1 cellular context compared by ENCODE assay signal in genomic region chr11:65497141-65498041, GRCh38.
TF ChIP-seq lines count a peak whose summit lies in the region.

No MANE protein-coding gene starts in this region.

TF ChIP-seq in HepG2, 621 proteins besides CTCF, POLR2A, EP300 and RAD21 (continued from another document and continues in another):
- TF ChIP-seq, protein P1, sequence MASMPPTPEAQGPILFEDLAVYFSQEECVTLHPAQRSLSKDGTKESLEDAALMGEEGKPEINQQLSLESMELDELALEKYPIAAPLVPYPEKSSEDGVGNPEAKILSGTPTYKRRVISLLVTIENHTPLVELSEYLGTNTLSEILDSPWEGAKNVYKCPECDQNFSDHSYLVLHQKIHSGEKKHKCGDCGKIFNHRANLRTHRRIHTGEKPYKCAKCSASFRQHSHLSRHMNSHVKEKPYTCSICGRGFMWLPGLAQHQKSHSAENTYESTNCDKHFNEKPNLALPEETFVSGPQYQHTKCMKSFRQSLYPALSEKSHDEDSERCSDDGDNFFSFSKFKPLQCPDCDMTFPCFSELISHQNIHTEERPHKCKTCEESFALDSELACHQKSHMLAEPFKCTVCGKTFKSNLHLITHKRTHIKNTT (CRISPR knock-in tag; IDR thresholded peaks at IDR 0.05): no peak
- TF ChIP-seq ATF7-NPFF (CRISPR knock-in tag; IDR thresholded peaks at IDR 0.05; ENCODE audit: low read depth) (peak; percentile 37; the same call in 1 of the 2 replicates), RBFOX2 (IDR thresholded peaks at IDR 0.05; ENCODE audit: low read depth, low read length) (peak; percentile 90), ZNF652 (CRISPR knock-in tag; IDR thresholded peaks at IDR 0.05; ENCODE audit: borderline replicate concordance, low read depth) (no peak), BRCA1 (CRISPR knock-in tag; IDR thresholded peaks at IDR 0.05) (no peak), PITX1 (CRISPR knock-in tag; IDR thresholded peaks at IDR 0.05) (peak; percentile 56; the same call in 1 of the 2 replicates), ZMYM4 (CRISPR knock-in tag; IDR thresholded peaks at IDR 0.05) (peak; percentile 93), CC2D1A (CRISPR knock-in tag; IDR thresholded peaks at IDR 0.05) (no peak), ZNF24 (IDR thresholded peaks at IDR 0.05) (no peak), ZNF724P (CRISPR knock-in tag; IDR thresholded peaks at IDR 0.05; ENCODE audit: borderline replicate concordance) (no peak), ZNF614 (CRISPR knock-in tag; IDR thresholded peaks at IDR 0.05; ENCODE audit: borderline replicate concordance) (peak; percentile 70; the same call in 1 of the 2 replicates), ZNF225 (CRISPR knock-in tag; IDR thresholded peaks at IDR 0.05) (no peak), ONECUT2 (CRISPR knock-in tag; IDR thresholded peaks at IDR 0.05) (no peak), ZNF598 (CRISPR knock-in tag; IDR thresholded peaks at IDR 0.05; ENCODE audit: borderline replicate concordance) (no peak), KMT2B (CRISPR knock-in tag; IDR thresholded peaks at IDR 0.05) (peak; percentile 71), ESRRA (CRISPR knock-in tag; IDR thresholded peaks at IDR 0.05; ENCODE audit: low read depth) (0 out of 2 replicates have a peak, but pooled peaks have one; percentile 41), THYN1 (CRISPR knock-in tag; IDR thresholded peaks at IDR 0.05; ENCODE audit: borderline replicate concordance, low read depth) (no peak), ZNF180 (CRISPR knock-in tag; IDR thresholded peaks at IDR 0.05; ENCODE audit: borderline replicate concordance, low read depth) (no peak), HES4 (CRISPR knock-in tag; IDR thresholded peaks at IDR 0.05; ENCODE audit: borderline replicate concordance) (peak; percentile 29; the same call in 1 of the 2 replicates), JDP2 (CRISPR knock-in tag; IDR thresholded peaks at IDR 0.05; ENCODE audit: borderline replicate concordance) (no peak), HNF4A (CRISPR knock-in tag; IDR thresholded peaks at IDR 0.05) (peak; percentile 17; the same call in 1 of the 2 replicates), ZNF784 (CRISPR knock-in tag; IDR thresholded peaks at IDR 0.05; ENCODE audit: borderline replicate concordance) (peak; percentile 35; the same call in 1 of the 2 replicates), ZKSCAN1 (IDR thresholded peaks at IDR 0.05; ENCODE audit: low read length) (no peak; the same call in 1 of the 2 replicates), ZNF350 (CRISPR knock-in tag; IDR thresholded peaks at IDR 0.05; ENCODE audit: borderline replicate concordance, low read depth) (peak; percentile 53; the same call in 1 of the 2 replicates), ZBTB21 (CRISPR knock-in tag; IDR thresholded peaks at IDR 0.05) (peak; percentile 21; the same call in 1 of the 2 replicates), PRMT3 (CRISPR knock-in tag; IDR thresholded peaks at IDR 0.05; ENCODE audit: borderline replicate concordance, low read depth) (no peak), PBX2 (CRISPR knock-in tag; IDR thresholded peaks at IDR 0.05) (peak; percentile 51), MIER2 (CRISPR knock-in tag; IDR thresholded peaks at IDR 0.05) (no peak), ZNF816 (CRISPR knock-in tag; IDR thresholded peaks at IDR 0.05; ENCODE audit: borderline replicate concordance) (no peak), PCBP1 (IDR thresholded peaks at IDR 0.05; ENCODE audit: borderline replicate concordance, low read depth, low read length) (no peak; the same call in 1 of the 2 replicates), ZNF567 (CRISPR knock-in tag; IDR thresholded peaks at IDR 0.05; ENCODE audit: borderline replicate concordance) (peak; percentile 7; the same call in 1 of the 2 replicates), NONO (IDR thresholded peaks at IDR 0.05) (no peak), NONO (CRISPR knock-in tag; conservative IDR thresholded peaks at IDR 0.05) (peak; percentile 92), ZNF468 (CRISPR knock-in tag; IDR thresholded peaks at IDR 0.05) (no peak), THAP7 (CRISPR knock-in tag; IDR thresholded peaks at IDR 0.05) (no peak; the same call in 1 of the 2 replicates), ARNT (IDR thresholded peaks at IDR 0.05) (no peak), ZBTB42 (CRISPR knock-in tag; IDR thresholded peaks at IDR 0.05) (peak; percentile 83; the same call in 1 of the 2 replicates), IKZF1 (IDR thresholded peaks at IDR 0.05) (no peak), ZNF780A (CRISPR knock-in tag; IDR thresholded peaks at IDR 0.05) (no peak), ZNF674 (CRISPR knock-in tag; IDR thresholded peaks at IDR 0.05; ENCODE audit: low read depth) (no peak), ZFP1 (CRISPR knock-in tag; IDR thresholded peaks at IDR 0.05) (no peak; the same call in 1 of the 2 replicates), NR2F2 (IDR thresholded peaks at IDR 0.05; ENCODE audit: borderline replicate concordance, low read depth) (peak; percentile 56; the same call in 1 of the 2 replicates), MEIS2 (CRISPR knock-in tag; IDR thresholded peaks at IDR 0.05) (peak; percentile 94), MED1 (CRISPR knock-in tag; IDR thresholded peaks at IDR 0.05) (peak; percentile 94), SP140L (CRISPR knock-in tag; IDR thresholded peaks at IDR 0.05; ENCODE audit: borderline replicate concordance) (no peak), ZBTB1 (CRISPR knock-in tag; IDR thresholded peaks at IDR 0.05; ENCODE audit: borderline replicate concordance) (peak; percentile 86; the same call in 1 of the 2 replicates), ZBTB7B (CRISPR knock-in tag; IDR thresholded peaks at IDR 0.05) (peak; percentile 70; the same call in 1 of the 2 replicates), ZNF503 (CRISPR knock-in tag; IDR thresholded peaks at IDR 0.05) (peak; percentile 63; the same call in 1 of the 2 replicates), ZNF773 (CRISPR knock-in tag; IDR thresholded peaks at IDR 0.05; ENCODE audit: borderline replicate concordance) (no peak), ZNF572 (CRISPR knock-in tag; IDR thresholded peaks at IDR 0.05) (no peak), ZNF143 (CRISPR knock-in tag; IDR thresholded peaks at IDR 0.05) (no peak), TGIF2 (CRISPR knock-in tag; IDR thresholded peaks at IDR 0.05) (peak; percentile 93), PPARG (CRISPR knock-in tag; conservative IDR thresholded peaks at IDR 0.05) (peak; percentile 39; the same call in 1 of the 2 replicates), CENPBD1 (CRISPR knock-in tag; IDR thresholded peaks at IDR 0.05; ENCODE audit: borderline replicate concordance, low read depth) (no peak; the same call in 1 of the 2 replicates), SIN3B (IDR thresholded peaks at IDR 0.05; ENCODE audit: low read length) (no peak)
- TF ChIP-seq, protein P2, sequence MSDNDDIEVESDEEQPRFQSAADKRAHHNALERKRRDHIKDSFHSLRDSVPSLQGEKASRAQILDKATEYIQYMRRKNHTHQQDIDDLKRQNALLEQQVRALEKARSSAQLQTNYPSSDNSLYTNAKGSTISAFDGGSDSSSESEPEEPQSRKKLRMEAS (IDR thresholded peaks at IDR 0.05): peak; percentile 84
- TF ChIP-seq, protein P3, sequence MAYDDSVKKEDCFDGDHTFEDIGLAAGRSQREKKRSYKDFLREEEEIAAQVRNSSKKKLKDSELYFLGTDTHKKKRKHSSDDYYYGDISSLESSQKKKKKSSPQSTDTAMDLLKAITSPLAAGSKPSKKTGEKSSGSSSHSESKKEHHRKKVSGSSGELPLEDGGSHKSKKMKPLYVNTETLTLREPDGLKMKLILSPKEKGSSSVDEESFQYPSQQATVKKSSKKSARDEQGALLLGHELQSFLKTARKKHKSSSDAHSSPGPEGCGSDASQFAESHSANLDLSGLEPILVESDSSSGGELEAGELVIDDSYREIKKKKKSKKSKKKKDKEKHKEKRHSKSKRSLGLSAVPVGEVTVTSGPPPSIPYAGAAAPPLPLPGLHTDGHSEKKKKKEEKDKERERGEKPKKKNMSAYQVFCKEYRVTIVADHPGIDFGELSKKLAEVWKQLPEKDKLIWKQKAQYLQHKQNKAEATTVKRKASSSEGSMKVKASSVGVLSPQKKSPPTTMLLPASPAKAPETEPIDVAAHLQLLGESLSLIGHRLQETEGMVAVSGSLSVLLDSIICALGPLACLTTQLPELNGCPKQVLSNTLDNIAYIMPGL (CRISPR knock-in tag; IDR thresholded peaks at IDR 0.05; ENCODE audit: borderline replicate concordance in 1 of 2, low read depth in 1 of 2): peak; percentile 81 to 91
- TF ChIP-seq, protein P4, sequence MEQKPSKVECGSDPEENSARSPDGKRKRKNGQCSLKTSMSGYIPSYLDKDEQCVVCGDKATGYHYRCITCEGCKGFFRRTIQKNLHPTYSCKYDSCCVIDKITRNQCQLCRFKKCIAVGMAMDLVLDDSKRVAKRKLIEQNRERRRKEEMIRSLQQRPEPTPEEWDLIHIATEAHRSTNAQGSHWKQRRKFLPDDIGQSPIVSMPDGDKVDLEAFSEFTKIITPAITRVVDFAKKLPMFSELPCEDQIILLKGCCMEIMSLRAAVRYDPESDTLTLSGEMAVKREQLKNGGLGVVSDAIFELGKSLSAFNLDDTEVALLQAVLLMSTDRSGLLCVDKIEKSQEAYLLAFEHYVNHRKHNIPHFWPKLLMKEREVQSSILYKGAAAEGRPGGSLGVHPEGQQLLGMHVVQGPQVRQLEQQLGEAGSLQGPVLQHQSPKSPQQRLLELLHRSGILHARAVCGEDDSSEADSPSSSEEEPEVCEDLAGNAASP (CRISPR knock-in tag; IDR thresholded peaks at IDR 0.05; ENCODE audit: borderline replicate concordance): peak; percentile 90
- TF ChIP-seq, protein P5, sequence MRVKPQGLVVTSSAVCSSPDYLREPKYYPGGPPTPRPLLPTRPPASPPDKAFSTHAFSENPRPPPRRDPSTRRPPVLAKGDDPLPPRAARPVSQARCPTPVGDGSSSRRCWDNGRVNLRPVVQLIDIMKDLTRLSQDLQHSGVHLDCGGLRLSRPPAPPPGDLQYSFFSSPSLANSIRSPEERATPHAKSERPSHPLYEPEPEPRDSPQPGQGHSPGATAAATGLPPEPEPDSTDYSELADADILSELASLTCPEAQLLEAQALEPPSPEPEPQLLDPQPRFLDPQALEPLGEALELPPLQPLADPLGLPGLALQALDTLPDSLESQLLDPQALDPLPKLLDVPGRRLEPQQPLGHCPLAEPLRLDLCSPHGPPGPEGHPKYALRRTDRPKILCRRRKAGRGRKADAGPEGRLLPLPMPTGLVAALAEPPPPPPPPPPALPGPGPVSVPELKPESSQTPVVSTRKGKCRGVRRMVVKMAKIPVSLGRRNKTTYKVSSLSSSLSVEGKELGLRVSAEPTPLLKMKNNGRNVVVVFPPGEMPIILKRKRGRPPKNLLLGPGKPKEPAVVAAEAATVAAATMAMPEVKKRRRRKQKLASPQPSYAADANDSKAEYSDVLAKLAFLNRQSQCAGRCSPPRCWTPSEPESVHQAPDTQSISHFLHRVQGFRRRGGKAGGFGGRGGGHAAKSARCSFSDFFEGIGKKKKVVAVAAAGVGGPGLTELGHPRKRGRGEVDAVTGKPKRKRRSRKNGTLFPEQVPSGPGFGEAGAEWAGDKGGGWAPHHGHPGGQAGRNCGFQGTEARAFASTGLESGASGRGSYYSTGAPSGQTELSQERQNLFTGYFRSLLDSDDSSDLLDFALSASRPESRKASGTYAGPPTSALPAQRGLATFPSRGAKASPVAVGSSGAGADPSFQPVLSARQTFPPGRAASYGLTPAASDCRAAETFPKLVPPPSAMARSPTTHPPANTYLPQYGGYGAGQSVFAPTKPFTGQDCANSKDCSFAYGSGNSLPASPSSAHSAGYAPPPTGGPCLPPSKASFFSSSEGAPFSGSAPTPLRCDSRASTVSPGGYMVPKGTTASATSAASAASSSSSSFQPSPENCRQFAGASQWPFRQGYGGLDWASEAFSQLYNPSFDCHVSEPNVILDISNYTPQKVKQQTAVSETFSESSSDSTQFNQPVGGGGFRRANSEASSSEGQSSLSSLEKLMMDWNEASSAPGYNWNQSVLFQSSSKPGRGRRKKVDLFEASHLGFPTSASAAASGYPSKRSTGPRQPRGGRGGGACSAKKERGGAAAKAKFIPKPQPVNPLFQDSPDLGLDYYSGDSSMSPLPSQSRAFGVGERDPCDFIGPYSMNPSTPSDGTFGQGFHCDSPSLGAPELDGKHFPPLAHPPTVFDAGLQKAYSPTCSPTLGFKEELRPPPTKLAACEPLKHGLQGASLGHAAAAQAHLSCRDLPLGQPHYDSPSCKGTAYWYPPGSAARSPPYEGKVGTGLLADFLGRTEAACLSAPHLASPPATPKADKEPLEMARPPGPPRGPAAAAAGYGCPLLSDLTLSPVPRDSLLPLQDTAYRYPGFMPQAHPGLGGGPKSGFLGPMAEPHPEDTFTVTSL (CRISPR knock-in tag; IDR thresholded peaks at IDR 0.05; ENCODE audit: borderline replicate concordance): 0 out of 2 replicates have a peak, but pooled peaks have one; percentile 12
